Comparison of ENCODE assay signal across 17 cellular contexts in the genomic region with DNA sequence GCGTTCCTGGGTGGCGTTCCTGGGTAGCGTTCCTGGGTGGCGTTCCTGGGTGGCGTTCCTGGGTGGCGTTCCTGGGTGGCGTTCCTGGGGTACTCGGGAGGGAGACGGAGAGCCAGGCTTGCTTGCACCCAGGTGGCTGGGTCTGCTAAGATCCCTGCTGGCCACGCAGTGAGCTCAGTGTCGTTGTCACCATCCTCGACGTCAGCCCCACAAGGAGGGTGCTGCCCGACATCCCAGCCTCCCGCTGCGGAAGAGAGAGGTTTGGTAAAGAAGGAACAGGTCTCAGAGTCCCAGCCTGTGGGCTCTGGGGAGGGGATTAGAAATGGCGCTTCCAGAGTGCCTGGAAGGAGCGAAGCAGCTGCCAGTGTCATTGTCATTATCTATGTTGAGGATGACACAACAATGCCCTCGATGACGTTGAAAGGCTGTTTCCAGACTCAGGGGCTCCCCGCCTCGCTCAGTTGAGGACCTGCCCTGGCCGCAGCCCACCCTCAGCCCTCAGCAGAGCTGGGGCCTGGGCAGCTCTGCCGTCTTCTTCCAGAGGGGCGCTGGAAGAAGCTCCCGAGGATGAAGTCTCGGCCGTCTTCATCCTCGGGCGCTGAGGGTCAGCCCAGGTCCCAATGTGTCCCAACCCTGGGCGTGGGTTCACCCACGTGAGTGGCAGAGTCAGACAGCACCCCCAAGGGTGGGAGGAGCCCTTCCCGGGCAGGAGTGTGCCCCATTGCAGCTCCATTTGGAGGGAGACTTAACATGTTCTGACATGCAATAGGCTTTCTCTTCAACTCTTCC.
"Had no signal": no experiment of that assay in that cellular context is flagged by ENCODE, and none has a peak within 500 bp of the region (broad histone marks: within the 10 kb centered on the region; RNA-seq: fewer than 3 reads in every experiment).

No MANE protein-coding gene starts in this region.

- H3K4me3 Mint-ChIP-seq: activated B cell treated with CpG ODN at 0.5 μM for 24 hours; activated naive CD4-positive, alpha-beta T cell treated with anti-CD3 and anti-CD28 coated beads for 36 hours; central memory CD8-positive, alpha-beta T cell; dendritic cell treated with granulocyte-macrophage colony-stimulating factor and Interleukin-4, amounts not matched to agents 40 ng/mL and 50 ng/mL, for 4 days; effector memory CD8-positive, alpha-beta T cell; neural progenitor cell; T-helper 1 cell treated with Interleukin-12 subunit alpha and Interleukin-12 subunit beta and Interleukin-4 antibody, amounts not matched to agents 30 μg/mL and 1 μg/mL, for 36 hours had no signal

- H3K9me3 ChIP-seq: body of pancreas, gastrocnemius medialis, heart right ventricle, right atrium auricular region had no signal

- H3K4me3 ChIP-seq: body of pancreas, gastrocnemius medialis, heart right ventricle, neural progenitor cell, right atrium auricular region had no signal

- H3K36me3 Mint-ChIP-seq: neural progenitor cell had no signal

- H3K27ac Mint-ChIP-seq: activated B cell treated with CpG ODN at 0.5 μM for 24 hours; activated naive CD4-positive, alpha-beta T cell treated with anti-CD3 and anti-CD28 coated beads for 36 hours; dendritic cell treated with granulocyte-macrophage colony-stimulating factor and Interleukin-4, amounts not matched to agents 40 ng/mL and 50 ng/mL, for 4 days; effector memory CD8-positive, alpha-beta T cell; T-helper 1 cell treated with Interleukin-12 subunit alpha and Interleukin-12 subunit beta and Interleukin-4 antibody, amounts not matched to agents 30 μg/mL and 1 μg/mL, for 36 hours had no signal

- H3K27me3 ChIP-seq: body of pancreas, gastrocnemius medialis, neural progenitor cell, right atrium auricular region had no signal

- H3K4me1 Mint-ChIP-seq: activated B cell treated with CpG ODN at 0.5 μM for 24 hours; central memory CD8-positive, alpha-beta T cell had no signal

- H3K4me1 ChIP-seq: body of pancreas, gastrocnemius medialis, heart right ventricle, neural progenitor cell, right atrium auricular region had no signal

- H3K36me3 ChIP-seq: gastrocnemius medialis, heart right ventricle, neural progenitor cell, right atrium auricular region had no signal

- H3K27me3 Mint-ChIP-seq: activated B cell treated with CpG ODN at 0.5 μM for 24 hours; central memory CD8-positive, alpha-beta T cell; dendritic cell treated with granulocyte-macrophage colony-stimulating factor and Interleukin-4, amounts not matched to agents 40 ng/mL and 50 ng/mL, for 4 days had no signal

- H3K9me3 Mint-ChIP-seq: activated B cell treated with CpG ODN at 0.5 μM for 24 hours; activated naive CD4-positive, alpha-beta T cell treated with anti-CD3 and anti-CD28 coated beads for 36 hours; central memory CD8-positive, alpha-beta T cell; dendritic cell treated with granulocyte-macrophage colony-stimulating factor and Interleukin-4, amounts not matched to agents 40 ng/mL and 50 ng/mL, for 4 days; effector memory CD8-positive, alpha-beta T cell; T-helper 1 cell treated with Interleukin-12 subunit alpha and Interleukin-12 subunit beta and Interleukin-4 antibody, amounts not matched to agents 30 μg/mL and 1 μg/mL, for 36 hours had no signal

- ATAC-seq: body of pancreas; effector memory CD8-positive, alpha-beta T cell; gastrocnemius medialis; heart right ventricle; left ventricle myocardium superior had no signal

- H3K27ac ChIP-seq: body of pancreas, epithelial cell of prostate, gastrocnemius medialis, heart right ventricle, neural progenitor cell, right atrium auricular region had no signal

- DNase-seq: activated B cell treated with CpG ODN at 0.5 μM for 24 hours; activated naive CD4-positive, alpha-beta T cell treated with anti-CD3 and anti-CD28 coated beads for 36 hours; effector memory CD8-positive, alpha-beta T cell; islet precursor cell; left ventricle myocardium superior; stimulated activated CD4-positive, alpha-beta T cell treated with anti-CD3 and anti-CD28 coated beads, Interleukin-1b, Interleukin-23, amount 100 ng/mL, for 48 hours; stimulated activated naive CD4-positive, alpha-beta T cell; substantia nigra had no signal
